10 cellular contexts compared by ENCODE assay signal in the genomic region with DNA sequence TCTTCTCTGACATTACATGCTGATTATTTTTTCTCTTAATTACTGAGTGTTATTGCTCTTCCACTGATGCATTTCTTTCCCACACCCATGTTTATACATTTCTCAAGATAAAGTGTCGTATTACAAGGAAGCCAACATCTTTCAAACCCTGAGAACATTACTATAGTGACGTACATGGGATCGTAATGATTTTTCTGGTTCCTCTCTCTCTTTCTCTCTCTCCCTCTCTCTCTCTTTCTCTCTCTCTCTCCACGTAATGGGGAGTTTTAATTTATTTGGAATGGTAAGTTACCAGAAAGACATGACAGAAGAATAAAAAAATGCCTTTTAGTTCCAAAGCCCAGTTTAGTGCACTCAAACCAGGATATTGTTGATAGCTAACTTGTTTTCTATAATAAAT. TPM values are rescaled to one million over a fixed set of nuclear protein-coding genes. Genes with fewer than 3 reads are reported as not detected.
"Had no signal": no experiment of that assay in that cellular context is flagged by ENCODE, and none has a peak within 500 bp of the region (broad histone marks: within the 10 kb centered on the region; RNA-seq: fewer than 3 reads in every experiment).

No MANE protein-coding gene starts in this region.

- H3K9me3 Mint-ChIP-seq: activated CD4-positive, alpha-beta T cell treated with anti-CD3 and anti-CD28 coated beads, Interleukin-2, amount 10 ng/mL, durations not matched to agents 7 days and 5 days; stimulated activated memory B cell treated with anti-CD40 and anti-IgM and Interleukin-4, amounts not matched to agents 10 μg/mL and 1 μg/mL and 100 μg/mL, for 72 hours had no signal

- ATAC-seq: lower lobe of right lung; stimulated activated memory B cell treated with anti-CD40 and anti-IgM and Interleukin-4, amounts not matched to agents 10 μg/mL and 1 μg/mL and 100 μg/mL, for 72 hours had no signal

- H3K4me3 Mint-ChIP-seq: activated CD4-positive, alpha-beta T cell treated with anti-CD3 and anti-CD28 coated beads, Interleukin-2, amount 10 ng/mL, durations not matched to agents 7 days and 5 days; activated naive CD8-positive, alpha-beta T cell; stimulated activated memory B cell treated with anti-CD40 and anti-IgM and Interleukin-4, amounts not matched to agents 10 μg/mL and 1 μg/mL and 100 μg/mL, for 72 hours had no signal

- H3K4me1 Mint-ChIP-seq: activated CD4-positive, alpha-beta T cell treated with anti-CD3 and anti-CD28 coated beads, Interleukin-2, amount 10 ng/mL, durations not matched to agents 7 days and 5 days had no signal

- H3K27me3 Mint-ChIP-seq: activated naive CD8-positive, alpha-beta T cell had no signal

- H3K27ac Mint-ChIP-seq: activated CD4-positive, alpha-beta T cell treated with anti-CD3 and anti-CD28 coated beads, Interleukin-2, amount 10 ng/mL, durations not matched to agents 7 days and 5 days; activated naive CD8-positive, alpha-beta T cell; stimulated activated memory B cell treated with anti-CD40 and anti-IgM and Interleukin-4, amounts not matched to agents 10 μg/mL and 1 μg/mL and 100 μg/mL, for 72 hours had no signal

- DNase-seq: activated CD4-positive, alpha-beta T cell treated with anti-CD3 and anti-CD28 coated beads, Interleukin-2, amount 10 ng/mL, durations not matched to agents 7 days and 5 days; activated CD4-positive, CD25-positive, alpha-beta regulatory T cell; activated gamma-delta T cell treated with Interleukin-2 at 50 U/mL for 16 hours; brain microvascular endothelial cell; erythroblast; foreskin melanocyte; lower lobe of right lung; midbrain had no signal

- H3K36me3 Mint-ChIP-seq: activated naive CD8-positive, alpha-beta T cell; stimulated activated memory B cell treated with anti-CD40 and anti-IgM and Interleukin-4, amounts not matched to agents 10 μg/mL and 1 μg/mL and 100 μg/mL, for 72 hours had no signal

RNA-seq across cellular contexts. Expression of gene MAPK10, which starts 40.4 kb away (rescaled TPM):
- total RNA-seq: activated CD4-positive, alpha-beta T cell treated with anti-CD3 and anti-CD28 coated beads, Interleukin-2, amount 10 ng/mL, durations not matched to agents 7 days and 5 days had no signal
